In the genomic region with DNA sequence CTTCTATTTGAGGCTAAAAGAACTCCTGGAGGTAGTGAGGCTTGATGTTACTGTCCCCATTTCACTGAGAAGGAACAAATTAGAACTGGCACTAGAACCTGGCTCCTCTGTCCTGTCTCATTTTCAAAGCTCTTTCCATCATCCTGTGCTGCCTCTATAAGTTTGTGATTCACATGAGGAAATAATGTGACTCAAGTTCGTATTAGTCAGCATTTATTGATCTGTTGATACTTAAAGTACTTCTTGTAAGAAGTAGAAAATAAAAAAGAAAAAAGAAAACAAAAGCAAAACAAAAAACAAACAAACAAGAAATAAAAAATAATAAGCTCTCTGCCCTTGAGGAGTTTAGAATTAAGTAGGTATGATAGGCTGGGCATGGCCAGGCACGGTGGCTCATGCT, we compare ENCODE assay signal across 19 cellular contexts.
"Had no signal": no experiment of that assay in that cellular context is flagged by ENCODE, and none has a peak within 500 bp of the region (broad histone marks: within the 10 kb centered on the region; RNA-seq: fewer than 3 reads in every experiment).

No MANE protein-coding gene starts in this region.

- H3K4me2 ChIP-seq: smooth muscle cell had no signal

- DNase-seq: activated CD4-positive, alpha-beta T cell treated with anti-CD3 and anti-CD28 coated beads for 4 hours; activated CD8-positive, alpha-beta memory T cell treated with anti-CD3 and anti-CD28 coated beads, Interleukin-2, amount 50 U/mL, for 4 hours; activated CD8-positive, alpha-beta T cell treated with anti-CD3 and anti-CD28 coated beads for 36 hours; amniotic stem cell; brain microvascular endothelial cell; cerebellar nuclear complex; endodermal cell; glutamatergic neuron; immature natural killer cell; left cardiac atrium; midbrain; T-cell; thyroid gland; uterus had no signal

- H3K36me3 ChIP-seq: brain microvascular endothelial cell, right atrium auricular region, thyroid gland, uterus had no signal

- ATAC-seq: activated CD8-positive, alpha-beta T cell treated with anti-CD3 and anti-CD28 coated beads for 36 hours; activated naive CD4-positive, alpha-beta T cell treated with anti-CD3 and anti-CD28 coated beads, Interleukin-2, amount 50 U/mL, for 72 hours; left cardiac atrium; stimulated activated effector memory CD8-positive, alpha-beta T cell treated with anti-CD3 and anti-CD28 coated beads, Interleukin-12 subunit alpha, Interleukin-12 subunit beta, amount 100 ng/mL, for 72 hours; T-cell had no signal

- H3K9me3 ChIP-seq: right atrium auricular region, thyroid gland, uterus had no signal

- H3K4me3 ChIP-seq: lung, right atrium auricular region, smooth muscle cell, thyroid gland, uterus had no signal

- H3K27ac ChIP-seq: brain microvascular endothelial cell, right atrium auricular region, thyroid gland, uterus had no signal

- H3K4me1 ChIP-seq: uterus had no signal

- H3K27me3 ChIP-seq: brain microvascular endothelial cell, right atrium auricular region, thyroid gland, uterus had no signal
